ENCODE assay signal across 19 cellular contexts in genomic region chr12:11031307-11031706, GRCh38. TPM values are rescaled to one million over a fixed set of nuclear protein-coding genes. Genes with fewer than 3 reads are reported as not detected.
DNase-seq lines count a peak whose midpoint lies in the region; ATAC-seq and TF ChIP-seq lines count a peak whose summit lies in the region.
"Had no signal": no experiment of that assay in that cellular context is flagged by ENCODE, and none has a peak within 500 bp of the region (broad histone marks: within the 10 kb centered on the region; RNA-seq: fewer than 3 reads in every experiment).

TAS2R31 (minus strand) TSS chr12:11031407; CDS start chr12:11031335, 72 bp downstream.

- H3K27me3 Mint-ChIP-seq in endodermal cell (ENCODE audit: insufficient read depth) = no peaks in the 10 kb centered on the region
- H3K27me3 Mint-ChIP-seq: B cell had no signal

- H3K9me3 ChIP-seq in endodermal cell (ENCODE audit: control insufficient read depth, low read length) (no peaks in the 10 kb centered on the region), tibial nerve (no peaks in the 10 kb centered on the region)
- H3K9me3 ChIP-seq: HAP-1 had no signal

- H3K4me3 Mint-ChIP-seq in endodermal cell = no peak within 1 kb of the TSS
- H3K4me3 Mint-ChIP-seq: B cell; CD8-positive, alpha-beta T cell had no signal

- TF ChIP-seq CTCF in endodermal cell (conservative IDR thresholded peaks at IDR 0.05) (no peak), tibial nerve (IDR thresholded peaks at IDR 0.05) (no peak)

- peaks cover 50% of the 10 kb centered on the region for H3K36me3 Mint-ChIP-seq in endodermal cell (ENCODE audit: low read depth)

- H3K27ac ChIP-seq in endodermal cell (ENCODE audit: low read depth, low read length) (no peak within 1 kb of the TSS), tibial nerve (no peak within 1 kb of the TSS)
- H3K27ac ChIP-seq: BLaER1 treated with 17β-estradiol and CSF1 and Interleukin-3, amounts not matched to agents 10 nM and 100 nM; GM23248 had no signal

- H3K27ac Mint-ChIP-seq in endodermal cell = peak within 1 kb of the TSS; percentile 19
- H3K27ac Mint-ChIP-seq: B cell; CD8-positive, alpha-beta T cell had no signal

- H3K36me3 ChIP-seq in endodermal cell (ENCODE audit: control insufficient read depth, insufficient read depth, low read length) (peaks cover 15% of the 10 kb centered on the region), tibial nerve (peaks cover 0 to 34% (median 0%) of the 10 kb centered on the region in 3 donors)
- H3K36me3 ChIP-seq: HAP-1 had no signal

- H3K9me3 Mint-ChIP-seq in endodermal cell = peaks cover under 1% of the 10 kb centered on the region
- H3K9me3 Mint-ChIP-seq: CD8-positive, alpha-beta T cell had no signal

- H3K27me3 ChIP-seq in endodermal cell (ENCODE audit: control insufficient read depth, insufficient read depth, low read length, poor library complexity, severe bottlenecking) (no peaks in the 10 kb centered on the region), tibial nerve (no peaks in the 10 kb centered on the region)
- H3K27me3 ChIP-seq: BLaER1 treated with 17β-estradiol and CSF1 and Interleukin-3, amounts not matched to agents 10 nM and 100 nM had no signal

- TF ChIP-seq EP300 in tibial nerve (IDR thresholded peaks at IDR 0.05) = no peak

- TF ChIP-seq POLR2A in tibial nerve (IDR thresholded peaks at IDR 0.05) = no peak

- DNase-seq in endodermal cell (no peak), occipital lobe (lab: John Stamatoyannopoulos, UW) (no peak), tibial nerve (ENCODE audit: low spot score in 2 of 2) (no peak), left lobe of liver (ENCODE audit: low spot score) (no peak)
- no peak for DNase-seq in effector CD8-positive, alpha-beta T cell (lab: John Stamatoyannopoulos, UW)
- DNase-seq: CD8-positive, alpha-beta T cell; DMS 273 treated with DMSO at 0.1 percent for 48 hours; DMS53; DND-41; EL; GM23248; IMR-90 had no signal

- no peak within 1 kb of the TSS for H3K9ac ChIP-seq in endodermal cell (ENCODE audit: extremely low read depth, low read length, poor library complexity, severe bottlenecking)
- H3K9ac ChIP-seq: BLaER1 treated with 17β-estradiol and CSF1 and Interleukin-3, amounts not matched to agents 10 nM and 100 nM; GM23248 had no signal

- ATAC-seq in HG03196 (IDR thresholded peaks at IDR 0.05; ENCODE audit: unreplicated experiment) (no peak), left lobe of liver (no peak), HG02852 (IDR thresholded peaks at IDR 0.05; ENCODE audit: unreplicated experiment) (no peak)
- ATAC-seq: CD8-positive, alpha-beta T cell; GM12878 had no signal

- H3K4me3 ChIP-seq in endodermal cell (ENCODE audit: low read length) (no peak within 1 kb of the TSS), tibial nerve (no peak within 1 kb of the TSS)
- H3K4me3 ChIP-seq: BLaER1 treated with 17β-estradiol and CSF1 and Interleukin-3, amounts not matched to agents 10 nM and 100 nM; GM12878; GM23248; HAP-1 had no signal

- WGBS in endodermal cell (ENCODE audit: insufficient coverage in 1 of 2, insufficient read length in 1 of 2), 2 experiments = 86 to 96% methylated on average over 3 to 6 of the region's 6 CpGs
- WGBS in tibial nerve, 2 donors = 95 to 96% methylated on average over 6 of the region's 6 CpGs

- no peaks in the 10 kb centered on the region for H3K4me1 Mint-ChIP-seq in endodermal cell
- H3K4me1 Mint-ChIP-seq: B cell had no signal

- H3K4me1 ChIP-seq in endodermal cell (ENCODE audit: control insufficient read depth, insufficient read depth, low read length) = no peaks in the 10 kb centered on the region
- H3K4me1 ChIP-seq in tibial nerve = no peaks in the 10 kb centered on the region
- H3K4me1 ChIP-seq: BLaER1 treated with 17β-estradiol and CSF1 and Interleukin-3, amounts not matched to agents 10 nM and 100 nM; HAP-1 had no signal

RNA-seq across cellular contexts. Expression of gene TAS2R31, which starts in this region (rescaled TPM):
- total RNA-seq in endodermal cell = 10 to 100 TPM in 1 of 2 donors, 1 to 10 TPM in 1; 2.4 to 12.4 TPM
- polyA plus RNA-seq in endodermal cell (2013, experiment 1 of 2) = 0.75 TPM
- polyA plus RNA-seq in endodermal cell (2013, experiment 2 of 2) = 0.91 TPM
- total RNA-seq in occipital lobe = 25.0 TPM
- total RNA-seq in tibial nerve = 10 to 100 TPM; 10.3 to 17.3 (median 12.0) TPM
- total RNA-seq in left lobe of liver = 1.0 TPM
- total RNA-seq: H4 had no signal
